In the genomic region with DNA sequence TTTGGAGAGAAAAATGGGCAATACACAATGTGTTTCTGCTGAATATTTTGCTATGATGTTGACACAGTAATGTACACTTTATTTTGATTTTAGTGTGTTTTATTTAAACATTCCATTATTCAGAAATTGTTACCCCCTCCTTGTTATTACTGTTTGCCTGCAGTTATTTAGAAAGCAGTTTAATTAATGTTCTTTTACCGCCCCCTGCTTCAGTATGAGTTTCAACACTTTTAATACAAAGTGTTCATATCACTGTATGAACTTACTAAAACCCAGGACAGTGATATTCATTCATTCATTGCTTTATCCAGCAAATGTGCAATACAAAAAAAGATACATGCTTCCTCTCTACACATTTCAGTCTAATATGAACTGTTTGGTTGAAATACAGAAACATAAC, we compare ENCODE assay signal across 26 cellular contexts.
"Had no signal": no experiment of that assay in that cellular context is flagged by ENCODE, and none has a peak within 500 bp of the region (broad histone marks: within the 10 kb centered on the region; RNA-seq: fewer than 3 reads in every experiment).

No MANE protein-coding gene starts in this region.

- H3K4me2 ChIP-seq: smooth muscle cell had no signal

- ATAC-seq: activated T-cell treated with anti-CD3 and anti-CD28 coated beads, Interleukin-2, amount 50 U/mL, for 4 hours; left lobe of liver; naive thymus-derived CD4-positive, alpha-beta T cell had no signal

- H3K4me3 ChIP-seq: adrenal gland, ascending aorta, coronary artery, lower lobe of right lung, sigmoid colon, smooth muscle cell, testis, uterus had no signal

- H3K27ac Mint-ChIP-seq: activated naive CD8-positive, alpha-beta T cell; activated T-helper 2 cell treated with anti-CD3 and anti-CD28 coated beads, Interferon-gamma antibody, Interleukin-2, Interleukin-4, amounts not matched to agents 10 μg/mL and 5 μg/mL and 100 μg/mL, durations not matched to agents 14 hours and 24 hours and 36 hours; immature natural killer cell; naive thymus-derived CD4-positive, alpha-beta T cell had no signal

- H3K36me3 Mint-ChIP-seq: activated naive CD8-positive, alpha-beta T cell; immature natural killer cell; naive thymus-derived CD4-positive, alpha-beta T cell had no signal

- H3K27ac ChIP-seq: adrenal gland, ascending aorta, coronary artery, lower lobe of right lung, sigmoid colon, testis, uterus had no signal

- H3K27me3 ChIP-seq: adrenal gland, ascending aorta, sigmoid colon, testis, uterus had no signal

- H3K4me1 ChIP-seq: ascending aorta, uterus had no signal

- H3K9me3 ChIP-seq: adrenal gland, ascending aorta, lower lobe of right lung, sigmoid colon, testis, uterus had no signal

- DNase-seq: activated CD4-positive, alpha-beta T cell treated with anti-CD3 and anti-CD28 coated beads for 4 hours; activated CD4-positive, alpha-beta T cell treated with anti-CD3 and anti-CD28 coated beads, Interleukin-2, amount 50 U/mL, for 48 hours; activated CD4-positive, CD25-positive, alpha-beta regulatory T cell; activated CD8-positive, alpha-beta memory T cell treated with anti-CD3 and anti-CD28 coated beads, Interleukin-2, amount 50 U/mL, for 48 hours; activated naive CD4-positive, alpha-beta T cell; activated T-cell treated with anti-CD3 and anti-CD28 coated beads, Interleukin-2, amount 50 U/mL, for 4 hours; adrenal gland; erythroblast; immature natural killer cell; lower lobe of right lung; naive thymus-derived CD4-positive, alpha-beta T cell; sigmoid colon; stimulated activated CD4-positive, alpha-beta T cell treated with anti-CD3 and anti-CD28 coated beads, Interleukin-2, amount 100 ng/mL, for 48 hours; stimulated activated naive CD4-positive, alpha-beta T cell; testis; trophoblast cell; uterus had no signal

- FAIRE-seq: endometrium had no signal

- H3K27me3 Mint-ChIP-seq: activated naive CD8-positive, alpha-beta T cell; central memory CD8-positive, alpha-beta T cell; naive thymus-derived CD4-positive, alpha-beta T cell had no signal

- H3K4me3 Mint-ChIP-seq: activated naive CD8-positive, alpha-beta T cell; activated T-cell treated with anti-CD3 and anti-CD28 coated beads, Interleukin-2, amount 50 U/mL, for 4 hours; central memory CD8-positive, alpha-beta T cell; immature natural killer cell; naive thymus-derived CD4-positive, alpha-beta T cell; neural crest cell had no signal

- H3K36me3 ChIP-seq: adrenal gland, ascending aorta, lower lobe of right lung, sigmoid colon, uterus had no signal

- H3K9me3 Mint-ChIP-seq: activated T-cell treated with anti-CD3 and anti-CD28 coated beads, Interleukin-2, amount 50 U/mL, for 4 hours; activated T-helper 2 cell treated with anti-CD3 and anti-CD28 coated beads, Interferon-gamma antibody, Interleukin-2, Interleukin-4, amounts not matched to agents 10 μg/mL and 5 μg/mL and 100 μg/mL, durations not matched to agents 14 hours and 24 hours and 36 hours; central memory CD8-positive, alpha-beta T cell; naive thymus-derived CD4-positive, alpha-beta T cell; neural crest cell had no signal

- H3K4me1 Mint-ChIP-seq: central memory CD8-positive, alpha-beta T cell; naive thymus-derived CD4-positive, alpha-beta T cell had no signal
